Comparison of ENCODE assay signal across 1 cellular context in the genomic region with DNA sequence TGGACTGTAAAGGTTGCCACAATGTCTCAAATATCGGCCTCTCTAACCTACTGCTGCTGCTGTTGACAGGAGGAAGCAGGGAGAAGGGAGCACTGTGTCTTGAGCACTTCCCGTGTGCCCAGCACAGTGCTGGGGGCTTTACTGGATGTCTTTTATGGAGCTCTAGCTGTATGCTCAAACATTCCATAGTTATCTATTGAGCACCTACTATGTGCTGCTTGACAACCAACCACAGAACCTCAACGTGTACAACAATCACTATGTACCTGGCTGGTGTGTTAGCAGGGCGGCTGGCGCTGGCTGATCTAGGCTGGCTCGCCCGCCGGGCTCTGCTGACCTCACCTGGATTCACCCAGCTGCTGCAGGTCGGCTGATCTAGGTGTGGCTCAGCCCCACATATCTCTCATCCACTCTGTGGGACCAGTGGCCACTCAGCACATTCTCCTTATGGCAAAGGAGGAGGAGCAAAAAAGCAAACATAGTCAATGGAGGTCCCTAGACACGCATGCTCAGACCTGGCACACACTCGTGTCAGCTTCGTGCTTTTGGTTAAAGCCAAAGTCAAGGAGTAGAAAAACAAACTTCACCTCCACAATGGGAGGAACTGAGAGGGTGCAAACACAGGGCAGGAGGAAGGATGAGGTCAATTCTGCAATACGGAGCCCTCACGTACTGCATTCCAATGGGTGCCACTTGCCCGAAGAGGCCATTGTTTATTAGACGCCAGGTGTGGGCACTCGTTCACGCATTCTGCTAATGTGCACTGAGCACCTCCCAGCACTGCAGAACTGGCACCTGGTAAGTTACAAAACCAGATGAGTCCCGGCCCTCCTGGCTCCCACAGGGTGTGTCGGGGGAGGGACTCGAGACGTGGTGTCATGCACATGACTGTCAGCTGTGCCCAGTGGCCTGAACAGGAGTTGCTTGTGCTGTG.
TF ChIP-seq lines count a peak whose summit lies in the region.

No MANE protein-coding gene starts in this region.

TF ChIP-seq in WTC11, 78 proteins besides CTCF, POLR2A, EP300 and RAD21 (continued from another document):
- TF ChIP-seq, protein P1, sequence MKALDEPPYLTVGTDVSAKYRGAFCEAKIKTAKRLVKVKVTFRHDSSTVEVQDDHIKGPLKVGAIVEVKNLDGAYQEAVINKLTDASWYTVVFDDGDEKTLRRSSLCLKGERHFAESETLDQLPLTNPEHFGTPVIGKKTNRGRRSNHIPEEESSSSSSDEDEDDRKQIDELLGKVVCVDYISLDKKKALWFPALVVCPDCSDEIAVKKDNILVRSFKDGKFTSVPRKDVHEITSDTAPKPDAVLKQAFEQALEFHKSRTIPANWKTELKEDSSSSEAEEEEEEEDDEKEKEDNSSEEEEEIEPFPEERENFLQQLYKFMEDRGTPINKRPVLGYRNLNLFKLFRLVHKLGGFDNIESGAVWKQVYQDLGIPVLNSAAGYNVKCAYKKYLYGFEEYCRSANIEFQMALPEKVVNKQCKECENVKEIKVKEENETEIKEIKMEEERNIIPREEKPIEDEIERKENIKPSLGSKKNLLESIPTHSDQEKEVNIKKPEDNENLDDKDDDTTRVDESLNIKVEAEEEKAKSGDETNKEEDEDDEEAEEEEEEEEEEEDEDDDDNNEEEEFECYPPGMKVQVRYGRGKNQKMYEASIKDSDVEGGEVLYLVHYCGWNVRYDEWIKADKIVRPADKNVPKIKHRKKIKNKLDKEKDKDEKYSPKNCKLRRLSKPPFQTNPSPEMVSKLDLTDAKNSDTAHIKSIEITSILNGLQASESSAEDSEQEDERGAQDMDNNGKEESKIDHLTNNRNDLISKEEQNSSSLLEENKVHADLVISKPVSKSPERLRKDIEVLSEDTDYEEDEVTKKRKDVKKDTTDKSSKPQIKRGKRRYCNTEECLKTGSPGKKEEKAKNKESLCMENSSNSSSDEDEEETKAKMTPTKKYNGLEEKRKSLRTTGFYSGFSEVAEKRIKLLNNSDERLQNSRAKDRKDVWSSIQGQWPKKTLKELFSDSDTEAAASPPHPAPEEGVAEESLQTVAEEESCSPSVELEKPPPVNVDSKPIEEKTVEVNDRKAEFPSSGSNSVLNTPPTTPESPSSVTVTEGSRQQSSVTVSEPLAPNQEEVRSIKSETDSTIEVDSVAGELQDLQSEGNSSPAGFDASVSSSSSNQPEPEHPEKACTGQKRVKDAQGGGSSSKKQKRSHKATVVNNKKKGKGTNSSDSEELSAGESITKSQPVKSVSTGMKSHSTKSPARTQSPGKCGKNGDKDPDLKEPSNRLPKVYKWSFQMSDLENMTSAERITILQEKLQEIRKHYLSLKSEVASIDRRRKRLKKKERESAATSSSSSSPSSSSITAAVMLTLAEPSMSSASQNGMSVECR (CRISPR knock-in tag; IDR thresholded peaks at IDR 0.05; ENCODE audit: borderline replicate concordance) = no peak
- TF ChIP-seq, protein P2, sequence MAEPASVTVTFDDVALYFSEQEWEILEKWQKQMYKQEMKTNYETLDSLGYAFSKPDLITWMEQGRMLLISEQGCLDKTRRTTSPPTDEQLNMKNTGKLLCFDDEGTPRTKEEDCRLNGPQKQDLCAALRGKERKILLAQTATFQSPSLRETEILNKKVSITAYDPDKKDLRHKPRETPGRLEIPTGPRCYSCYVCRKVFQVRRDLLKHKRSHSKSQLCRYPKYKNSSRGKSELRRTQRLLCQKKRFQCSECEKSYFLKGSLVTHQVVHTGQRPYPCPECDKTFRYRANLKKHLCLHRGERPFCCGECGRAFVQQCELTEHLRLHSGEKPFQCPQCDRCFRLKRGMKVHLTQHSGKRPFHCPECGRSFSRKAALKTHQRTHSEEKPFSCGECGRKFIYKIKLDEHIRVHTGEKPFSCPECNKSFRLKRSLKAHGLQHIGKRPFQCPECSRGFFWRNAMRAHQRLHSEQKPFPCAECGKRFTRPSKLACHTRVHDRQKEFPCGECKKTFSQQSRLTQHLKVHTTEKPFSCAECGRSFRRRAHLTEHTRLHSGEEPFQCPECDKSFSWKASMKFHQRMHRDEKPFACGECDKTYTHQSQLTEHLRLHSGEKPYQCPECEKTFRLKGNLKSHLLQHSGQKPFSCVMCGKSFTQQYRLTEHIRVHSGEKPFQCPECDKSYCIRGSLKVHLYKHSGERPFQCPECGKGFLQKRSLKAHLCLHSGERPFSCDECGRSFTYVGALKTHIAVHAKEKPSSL (CRISPR knock-in tag; conservative IDR thresholded peaks at IDR 0.05) = no peak
- TF ChIP-seq FOXJ3 (CRISPR knock-in tag; IDR thresholded peaks at IDR 0.05; ENCODE audit: borderline replicate concordance) (no peak), FOXP1 (CRISPR knock-in tag; IDR thresholded peaks at IDR 0.05; ENCODE audit: borderline replicate concordance) (no peak), FOXK1 (CRISPR knock-in tag; IDR thresholded peaks at IDR 0.05) (no peak)
- TF ChIP-seq, protein P3, sequence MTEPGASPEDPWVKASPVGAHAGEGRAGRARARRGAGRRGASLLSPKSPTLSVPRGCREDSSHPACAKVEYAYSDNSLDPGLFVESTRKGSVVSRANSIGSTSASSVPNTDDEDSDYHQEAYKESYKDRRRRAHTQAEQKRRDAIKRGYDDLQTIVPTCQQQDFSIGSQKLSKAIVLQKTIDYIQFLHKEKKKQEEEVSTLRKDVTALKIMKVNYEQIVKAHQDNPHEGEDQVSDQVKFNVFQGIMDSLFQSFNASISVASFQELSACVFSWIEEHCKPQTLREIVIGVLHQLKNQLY (CRISPR knock-in tag; IDR thresholded peaks at IDR 0.05) = no peak
- TF ChIP-seq, protein P4, sequence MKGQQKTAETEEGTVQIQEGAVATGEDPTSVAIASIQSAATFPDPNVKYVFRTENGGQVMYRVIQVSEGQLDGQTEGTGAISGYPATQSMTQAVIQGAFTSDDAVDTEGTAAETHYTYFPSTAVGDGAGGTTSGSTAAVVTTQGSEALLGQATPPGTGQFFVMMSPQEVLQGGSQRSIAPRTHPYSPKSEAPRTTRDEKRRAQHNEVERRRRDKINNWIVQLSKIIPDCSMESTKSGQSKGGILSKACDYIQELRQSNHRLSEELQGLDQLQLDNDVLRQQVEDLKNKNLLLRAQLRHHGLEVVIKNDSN (CRISPR knock-in tag; IDR thresholded peaks at IDR 0.05) = no peak
